In the genomic region with DNA sequence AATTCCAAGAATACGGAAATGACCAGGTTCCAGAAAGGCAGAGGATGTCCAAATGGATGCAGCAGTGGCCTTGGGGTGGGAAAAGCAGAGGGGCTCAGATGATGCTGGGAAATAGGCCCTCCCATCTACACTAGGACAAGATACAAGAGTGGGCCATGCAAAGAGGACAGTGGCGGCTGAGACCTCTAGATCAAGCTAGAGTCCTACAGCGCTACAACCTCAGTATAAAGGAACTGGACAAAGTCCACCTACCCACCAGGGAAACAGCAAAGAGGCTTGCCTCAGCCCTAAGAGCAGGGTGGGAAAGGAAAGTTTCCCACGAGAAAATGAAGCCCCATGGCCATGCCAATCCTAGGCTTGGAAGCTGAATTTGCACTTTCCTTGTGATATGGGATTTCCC, we compare ENCODE assay signal across 19 cellular contexts.
DNase-seq lines count a peak whose midpoint lies in the region; FAIRE-seq and TF ChIP-seq lines count a peak whose summit lies in the region.
"Had no signal": no experiment of that assay in that cellular context is flagged by ENCODE, and none has a peak within 500 bp of the region (broad histone marks: within the 10 kb centered on the region; RNA-seq: fewer than 3 reads in every experiment).

No MANE protein-coding gene starts in this region.

- H3K56ac ChIP-seq in H9 (ENCODE audit: insufficient read length, low read depth, low read length) = no peak overlapping the region
- H3K56ac ChIP-seq in mesendoderm (ENCODE audit: low read length) = no peak overlapping the region

- no CpG with 5 or more reads among the region's 4 CpGs for WGBS in H9 (ENCODE audit: extremely low coverage, insufficient read length, low lambda C conversion rate)
- WGBS in mesendoderm (ENCODE audit: extremely low coverage, insufficient coverage, low lambda C conversion rate) = no CpG with 5 or more reads among the region's 4 CpGs
- WGBS in trophoblast cell (ENCODE audit: extremely low coverage, insufficient coverage, insufficient read length) = no CpG with 5 or more reads among the region's 4 CpGs

- TF ChIP-seq CTCF in H9 (conservative IDR thresholded peaks at IDR 0.05) (no peak), brain microvascular endothelial cell (IDR thresholded peaks at IDR 0.05; ENCODE audit: low read depth, low read length, missing control alignments) (no peak)

- no peaks in the 10 kb centered on the region; a peak in 1 of 5 replicates for H3K9me3 Mint-ChIP-seq in H9
- H3K9me3 Mint-ChIP-seq: CD8-positive, alpha-beta memory T cell; GM23338; HFFc6 had no signal

- DNase-seq in H9 (no peak), brain microvascular endothelial cell (no peak), mesendoderm (no peak), trophoblast cell (no peak), NCI-H2107 treated with DMSO at 0.1 percent for 48 hours (lab: John Stamatoyannopoulos, UW; ENCODE audit: unreplicated experiment) (no peak), GM19239 (ENCODE audit: insufficient read length, low spot score) (no peak)
- DNase-seq in activated T-cell treated with anti-CD3 and anti-CD28 coated beads, Interleukin-2, amount 50 U/mL, for 1 hour = no peak
- DNase-seq: C1 segment of cervical spinal cord; CD4-positive, CD25-positive, alpha-beta regulatory T cell; CD8-positive, alpha-beta memory T cell; COR-L47; DMS 273 treated with DMSO at 0.1 percent for 48 hours; HFFc6 had no signal

- no peak overlapping the region for H4K12ac ChIP-seq in trophoblast cell (ENCODE audit: low read depth, low read length)

- no peak for FAIRE-seq in GM19239 (lab: Jason Lieb, UNC)
- FAIRE-seq: G401.6, GM12891, H54, HTR-8/SVneo had no signal

- H3K18ac ChIP-seq in H9 (ENCODE audit: insufficient read length, low read depth, low read length) = no peak overlapping the region
- no peak overlapping the region for H3K18ac ChIP-seq in mesendoderm (ENCODE audit: low read length)
- H3K18ac ChIP-seq in trophoblast cell (ENCODE audit: low read length) = peak overlapping the region; percentile 77

- H2BK120ac ChIP-seq in H9 (ENCODE audit: low read depth, low read length, poor library complexity, severe bottlenecking) (no peak overlapping the region), mesendoderm (ENCODE audit: low read depth, low read length) (no peak overlapping the region), trophoblast cell (ENCODE audit: insufficient read depth, low read length, poor library complexity) (peak overlapping the region; percentile 58)

- H4K91ac ChIP-seq in H9 (ENCODE audit: insufficient read length, low read depth, low read length) (no peak overlapping the region), trophoblast cell (ENCODE audit: low read depth, low read length) (peak overlapping the region; percentile 76)

- H3K27me3 Mint-ChIP-seq in H9 (ENCODE audit: low read depth) = no peaks in the 10 kb centered on the region
- H3K27me3 Mint-ChIP-seq: B cell; CD4-positive, CD25-positive, alpha-beta regulatory T cell had no signal

- H2AK5ac ChIP-seq in H9 (ENCODE audit: insufficient read length, low read length) = no peak overlapping the region
- H2AK5ac ChIP-seq in mesendoderm (ENCODE audit: low read length) = peak overlapping the region; percentile 7
- peak overlapping the region; percentile 84 for H2AK5ac ChIP-seq in trophoblast cell (ENCODE audit: low read length)

- H3K4me1 ChIP-seq in H9 (ENCODE audit: insufficient read depth, low read length) (no peaks in the 10 kb centered on the region), mesendoderm (ENCODE audit: control insufficient read depth, low read depth, low read length) (peaks cover 9% of the 10 kb centered on the region), trophoblast cell (ENCODE audit: control insufficient read depth in 1 of 2, insufficient read depth in 2 of 2, low read length in 2 of 2) (peaks cover 0 to 2% of the 10 kb centered on the region in 2 experiments)

- H3K9me3 ChIP-seq in H9 (ENCODE audit: control insufficient read depth, low read depth, low read length) (no peaks in the 10 kb centered on the region), trophoblast cell (ENCODE audit: insufficient read depth, low read depth, low read length) (no peaks in the 10 kb centered on the region)

- H3K4me3 ChIP-seq in brain microvascular endothelial cell (ENCODE audit: low read depth, low read length) (no peak overlapping the region), mesendoderm (ENCODE audit: low read length) (no peak overlapping the region), trophoblast cell (ENCODE audit: low read depth, low read length) (no peak overlapping the region)
- H3K4me3 ChIP-seq: GM23338 had no signal

- H2BK15ac ChIP-seq in H9 (ENCODE audit: low read depth, low read length) (0 out of 2 replicates have a peak overlapping the region, but pooled peaks have one; percentile 84), mesendoderm (replicated peaks; ENCODE audit: low read depth) (no peak overlapping the region)

- H3K36me3 ChIP-seq in brain microvascular endothelial cell (replicated peaks) (no peaks in the 10 kb centered on the region), mesendoderm (ENCODE audit: control insufficient read depth, insufficient read depth, low read length) (no peaks in the 10 kb centered on the region), trophoblast cell (ENCODE audit: control insufficient read depth in 1 of 2, insufficient read depth in 2 of 2, low read length in 2 of 2) (no peaks in the 10 kb centered on the region)

- H4K5ac ChIP-seq in H9 (ENCODE audit: insufficient read length, low read depth, low read length) (no peak overlapping the region), mesendoderm (ENCODE audit: low read length) (no peak overlapping the region)

- H3K23me2 ChIP-seq in H9 (ENCODE audit: insufficient read length, low read depth, low read length, poor library complexity, severe bottlenecking) = no peaks in the 10 kb centered on the region

- no peak overlapping the region for H2BK12ac ChIP-seq in H9 (ENCODE audit: insufficient read length, low read depth, low read length)
- H2BK12ac ChIP-seq in trophoblast cell (ENCODE audit: low read length) = peak overlapping the region; percentile 98

- no peak overlapping the region for H2BK5ac ChIP-seq in H9 (ENCODE audit: insufficient read length, low read length)
- peak overlapping the region; percentile 40 for H2BK5ac ChIP-seq in mesendoderm (ENCODE audit: low read length)
- no peak overlapping the region for H2BK5ac ChIP-seq in trophoblast cell (ENCODE audit: low read depth, low read length, poor library complexity)

- no peaks in the 10 kb centered on the region for H4K20me1 ChIP-seq in H9 (ENCODE audit: control insufficient read depth, insufficient read depth, insufficient read length)

- no peak overlapping the region for H3K4ac ChIP-seq in H9 (ENCODE audit: low read depth, low read length)
- H3K4ac ChIP-seq in mesendoderm (ENCODE audit: low read depth, low read length) = no peak overlapping the region
- peak overlapping the region; percentile 15 for H3K4ac ChIP-seq in trophoblast cell (ENCODE audit: low read depth, low read length)

- H3K79me2 ChIP-seq in H9 (ENCODE audit: insufficient read depth, low read length) (no peaks in the 10 kb centered on the region), mesendoderm (ENCODE audit: control insufficient read depth, insufficient read depth, low read length) (no peaks in the 10 kb centered on the region), trophoblast cell (ENCODE audit: control insufficient read depth, insufficient read depth, low read length, poor library complexity) (no peaks in the 10 kb centered on the region)

- H3K27me3 ChIP-seq in H9 (ENCODE audit: insufficient read depth, low read length) = no peaks in the 10 kb centered on the region
- no peaks in the 10 kb centered on the region for H3K27me3 ChIP-seq in brain microvascular endothelial cell (replicated peaks)
- H3K27me3 ChIP-seq in mesendoderm (ENCODE audit: insufficient read depth, low read length, poor library complexity) = no peaks in the 10 kb centered on the region
- no peaks in the 10 kb centered on the region for H3K27me3 ChIP-seq in trophoblast cell (ENCODE audit: insufficient read depth, low read length)

- H3K4me2 ChIP-seq in H9 (ENCODE audit: insufficient read depth, insufficient read length, low read length) = no peak overlapping the region
- H3K4me2 ChIP-seq in mesendoderm (ENCODE audit: low read length) = no peak overlapping the region
- H3K4me2 ChIP-seq in trophoblast cell (ENCODE audit: low read length) = no peak overlapping the region
- H3K4me2 ChIP-seq: GM23338 had no signal

- H3K23ac ChIP-seq in H9 (ENCODE audit: insufficient read length, low read depth, low read length) = no peak overlapping the region
- H3K23ac ChIP-seq in mesendoderm (ENCODE audit: low read length) = no peak overlapping the region
- H3K23ac ChIP-seq in trophoblast cell (ENCODE audit: low read length) = no peak overlapping the region

- no peak overlapping the region for H3T11ph ChIP-seq in H9 (ENCODE audit: low read length)

- peak overlapping the region in 1 of 3 experiments; percentile 63; a peak in 1 of 7 replicates for H3K27ac Mint-ChIP-seq in H9
- H3K27ac Mint-ChIP-seq: B cell; CD4-positive, CD25-positive, alpha-beta regulatory T cell; CD8-positive, alpha-beta memory T cell; GM23338; HFFc6 had no signal

- H3K4me3 Mint-ChIP-seq in H9 = no peak overlapping the region
- H3K4me3 Mint-ChIP-seq: B cell; CD4-positive, CD25-positive, alpha-beta regulatory T cell; CD8-positive, alpha-beta memory T cell; GM23338; HFFc6 had no signal

- no peak overlapping the region for H3K27ac ChIP-seq in H9 (ENCODE audit: insufficient read length, low read depth, low read length)
- peak overlapping the region; percentile 87 for H3K27ac ChIP-seq in brain microvascular endothelial cell
- H3K27ac ChIP-seq in mesendoderm (ENCODE audit: low read depth, low read length) = no peak overlapping the region
- H3K27ac ChIP-seq in trophoblast cell (ENCODE audit: low read depth, low read length) = no peak overlapping the region

- no peak overlapping the region for H3K14ac ChIP-seq in H9 (ENCODE audit: insufficient read depth, low read length)
- H3K14ac ChIP-seq in trophoblast cell (ENCODE audit: low read length) = peak overlapping the region; percentile 73

- no peak overlapping the region for H2AFZ ChIP-seq in H9 (ENCODE audit: low read length)
- H2AFZ ChIP-seq in trophoblast cell (ENCODE audit: insufficient read depth, low read length, poor library complexity) = no peak overlapping the region
- H2AFZ ChIP-seq: GM23338 had no signal

- H3K9ac ChIP-seq in H9 (ENCODE audit: extremely low read depth, insufficient read length, low read length) (no peak overlapping the region), mesendoderm (ENCODE audit: low read length) (no peak overlapping the region), trophoblast cell (ENCODE audit: low read length) (no peak overlapping the region)

- no peak overlapping the region for H2BK20ac ChIP-seq in H9 (ENCODE audit: low read depth, low read length, poor library complexity, severe bottlenecking)

- H4K8ac ChIP-seq in H9 (replicated peaks; ENCODE audit: insufficient read length, low read depth, low read length) (no peak overlapping the region), mesendoderm (ENCODE audit: low read depth, low read length) (no peak overlapping the region), trophoblast cell (ENCODE audit: low read depth, low read length) (peak overlapping the region; percentile 76)

- in situ Hi-C loops in brain microvascular endothelial cell (cut with HindIII; ENCODE audit: low pct_ligation_motif_present, low sequenced_read_pairs) = no loop called here

- H3K4me1 Mint-ChIP-seq in H9 = no peaks in the 10 kb centered on the region
- H3K4me1 Mint-ChIP-seq: CD4-positive, CD25-positive, alpha-beta regulatory T cell; CD8-positive, alpha-beta memory T cell; GM23338 had no signal

- H3K36me3 Mint-ChIP-seq in H9 (ENCODE audit: insufficient read depth in 1 of 3, low read depth in 3 of 3) = no peaks in the 10 kb centered on the region
- H3K36me3 Mint-ChIP-seq: CD4-positive, CD25-positive, alpha-beta regulatory T cell; CD8-positive, alpha-beta memory T cell had no signal

- H3K79me1 ChIP-seq in H9 (ENCODE audit: insufficient read depth, low read depth, low read length, poor library complexity, severe bottlenecking) = no peaks in the 10 kb centered on the region
- H3K79me1 ChIP-seq in mesendoderm (ENCODE audit: low read length) = no peaks in the 10 kb centered on the region
- peaks cover 10% of the 10 kb centered on the region for H3K79me1 ChIP-seq in trophoblast cell (ENCODE audit: low read length)
